ENCODE assay signal across 1 cellular context in genomic region chr19:56664511-56664910, GRCh38.
TF ChIP-seq lines count a peak whose summit lies in the region.

No MANE protein-coding gene starts in this region.

TF ChIP-seq in IMR-90, 13 proteins besides CTCF, POLR2A, EP300 and RAD21 (continued from another document):
- no peak for TF ChIP-seq MAFK (IDR thresholded peaks at IDR 0.05; ENCODE audit: low read depth, low read length)
- TF ChIP-seq BHLHE40 (IDR thresholded peaks at IDR 0.05; ENCODE audit: low read depth, low read length): no peak
- TF ChIP-seq USF2 (IDR thresholded peaks at IDR 0.05; ENCODE audit: low read depth, low read length): no peak
- no peak for TF ChIP-seq FOS (IDR thresholded peaks at IDR 0.05; ENCODE audit: low read depth, low read length)
- no peak for TF ChIP-seq MXI1 (IDR thresholded peaks at IDR 0.05; ENCODE audit: borderline replicate concordance, low read depth, low read length)
- TF ChIP-seq CHD1 (IDR thresholded peaks at IDR 0.05; ENCODE audit: low read depth, low read length): no peak
- no peak for TF ChIP-seq RFX5 (IDR thresholded peaks at IDR 0.05; ENCODE audit: low read depth, low read length)
- TF ChIP-seq NFE2L2 (IDR thresholded peaks at IDR 0.05; ENCODE audit: low read depth, low read length): no peak
- TF ChIP-seq MAZ (IDR thresholded peaks at IDR 0.05; ENCODE audit: borderline replicate concordance, low read depth, low read length): no peak
